10 cellular contexts compared by ENCODE assay signal in the genomic region with DNA sequence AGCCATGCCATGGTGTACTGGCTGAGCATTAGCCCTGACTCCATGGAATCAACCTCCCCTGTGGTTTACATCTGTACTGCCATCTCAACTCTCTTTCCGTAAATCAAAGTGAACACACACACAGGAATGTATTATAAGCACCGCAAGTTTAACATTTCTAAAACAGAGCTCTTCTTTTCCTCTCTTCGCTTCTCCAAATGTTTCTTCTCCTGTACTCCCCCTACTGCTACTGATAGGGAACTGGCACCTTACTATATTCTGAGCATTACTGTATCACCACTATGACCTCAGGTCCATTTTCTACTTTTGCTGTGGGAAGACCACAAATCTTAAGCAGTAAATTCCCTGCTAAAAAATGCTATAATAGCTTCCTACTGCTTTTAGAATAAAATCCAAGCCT.
A peak's percentile ranks its signal among the peaks of the same experiment; 100 is the strongest.
DNase-seq lines count a peak whose midpoint lies in the region; ATAC-seq and TF ChIP-seq lines count a peak whose summit lies in the region.
"Had no signal": no experiment of that assay in that cellular context is flagged by ENCODE, and none has a peak within 500 bp of the region (broad histone marks: within the 10 kb centered on the region; RNA-seq: fewer than 3 reads in every experiment).

No MANE protein-coding gene starts in this region.

- TF ChIP-seq EP300 in transverse colon (IDR thresholded peaks at IDR 0.05; ENCODE audit: low read depth), result no peak

- DNase-seq in SKM-1 (lab: John Stamatoyannopoulos, UW; ENCODE audit: unreplicated experiment) (peak; percentile 7), SKM-1 treated with dmso at 0.1 percent for 144 hours (lab: John Stamatoyannopoulos, UW; ENCODE audit: unreplicated experiment) (no peak), WTC11 (ENCODE audit: low spot score) (no peak), stromal cell of bone marrow (ENCODE audit: low read depth) (peak; percentile 4), NCI-H2081 treated with DMSO at 0.1 percent for 48 hours (lab: John Stamatoyannopoulos, UW) (no peak), transverse colon (no peak)
- DNase-seq in CD4-positive, alpha-beta T cell, result no peak
- DNase-seq: effector memory CD4-positive, alpha-beta T cell had no signal

- TF ChIP-seq CTCF in WTC11 (IDR thresholded peaks at IDR 0.05) (no peak), transverse colon (IDR thresholded peaks at IDR 0.05) (no peak)
- TF ChIP-seq CTCF in CD4-positive, alpha-beta T cell (IDR thresholded peaks at IDR 0.05), result no peak

- no peak for TF ChIP-seq POLR2A in transverse colon (IDR thresholded peaks at IDR 0.05)

- ATAC-seq in HG03378 (IDR thresholded peaks at IDR 0.05; ENCODE audit: unreplicated experiment) (peak; percentile 43), WTC11 (peak; percentile 94)
- no peak for ATAC-seq in CD4-positive, alpha-beta T cell (ENCODE audit: poor library complexity)

- intact Hi-C loops in transverse colon (cut with DNase I; ENCODE audit: low total_unique reads), result no loop called here
- intact Hi-C loops in CD4-positive, alpha-beta T cell (cut with DNase I, micrococcal nuclease), result no loop called here

- peaks cover 22% of the 10 kb centered on the region for H3K4me1 Mint-ChIP-seq in WTC11
- no peaks in the 10 kb centered on the region for H3K4me1 Mint-ChIP-seq in CD4-positive, alpha-beta T cell (ENCODE audit: low read depth)

- no peak overlapping the region for H3K27ac ChIP-seq in transverse colon
- no peak overlapping the region for H3K27ac ChIP-seq in CD4-positive, alpha-beta T cell (ENCODE audit: low read depth, low read length)
- H3K27ac ChIP-seq: BLaER1 treated with 17β-estradiol and CSF1 and Interleukin-3, amounts not matched to agents 10 nM and 100 nM had no signal

- 59% methylated on average over 3 of the region's 3 CpGs for WGBS in transverse colon (ENCODE audit: low coverage in 1 of 2), 2 donors

- no peaks in the 10 kb centered on the region for H3K36me3 ChIP-seq in transverse colon
- H3K36me3 ChIP-seq: BLaER1 treated with 17β-estradiol and CSF1 and Interleukin-3, amounts not matched to agents 10 nM and 100 nM had no signal

- POLR2A ChIA-PET in WTC11 (lab: Charles Lee), result interaction anchor here (0.6 kb wide), 2 partner anchors 93 to 337 kb away, joined by 3 read pairs; no protein-coding TSS in a partner anchor
- POLR2A ChIA-PET in CD4-positive, alpha-beta T cell (lab: Charles Lee), result no interaction called here

- H3K27ac Mint-ChIP-seq in WTC11, result no peak overlapping the region
- H3K27ac Mint-ChIP-seq in CD4-positive, alpha-beta T cell, result no peak overlapping the region

- H3K27me3 Mint-ChIP-seq in WTC11 (ENCODE audit: low read depth), result 0 out of 2 replicates have a peak, but pooled peaks cover 3% of the 10 kb centered on the region
- peaks cover 28% of the 10 kb centered on the region for H3K27me3 Mint-ChIP-seq in CD4-positive, alpha-beta T cell

- no peaks in the 10 kb centered on the region for H3K27me3 ChIP-seq in transverse colon
- H3K27me3 ChIP-seq in CD4-positive, alpha-beta T cell (ENCODE audit: control insufficient read depth, insufficient read depth, low read length), result no peaks in the 10 kb centered on the region
- H3K27me3 ChIP-seq: BLaER1 treated with 17β-estradiol and CSF1 and Interleukin-3, amounts not matched to agents 10 nM and 100 nM had no signal

- in situ Hi-C loops in transverse colon (cut with MboI; ENCODE audit: low pct_ligation_motif_present in 1 of 4, low pct_unique_long_range_greater_than_20kb in 1 of 4, low sequenced_read_pairs in 3 of 4), result no loop called here

- no peaks in the 10 kb centered on the region for H3K9me3 Mint-ChIP-seq in WTC11
- no peaks in the 10 kb centered on the region for H3K9me3 Mint-ChIP-seq in CD4-positive, alpha-beta T cell

- no peak overlapping the region for H3K4me3 ChIP-seq in transverse colon
- H3K4me3 ChIP-seq: BLaER1 treated with 17β-estradiol and CSF1 and Interleukin-3, amounts not matched to agents 10 nM and 100 nM had no signal

- CTCF ChIA-PET in WTC11 (lab: Charles Lee), result interaction anchor here (0.6 to 2.2 kb wide), 21 partner anchors 11 to 409 kb away, joined by 3 to 16 read pairs (median 3); partner anchors contain the start of gene GOPC
- CTCF ChIA-PET in CD4-positive, alpha-beta T cell (lab: Charles Lee), result no interaction called here

- no peak overlapping the region for H3K4me3 Mint-ChIP-seq in WTC11
- no peak overlapping the region for H3K4me3 Mint-ChIP-seq in CD4-positive, alpha-beta T cell

- H3K36me3 Mint-ChIP-seq in WTC11, result no peaks in the 10 kb centered on the region
- no peaks in the 10 kb centered on the region for H3K36me3 Mint-ChIP-seq in CD4-positive, alpha-beta T cell (ENCODE audit: low read depth)

- H3K9me3 ChIP-seq in transverse colon, result no peaks in the 10 kb centered on the region
- no peaks in the 10 kb centered on the region for H3K9me3 ChIP-seq in CD4-positive, alpha-beta T cell (ENCODE audit: control insufficient read depth, low read length)
- H3K9me3 ChIP-seq: BLaER1 treated with 17β-estradiol and CSF1 and Interleukin-3, amounts not matched to agents 10 nM and 100 nM had no signal

- no peaks in the 10 kb centered on the region for H3K4me1 ChIP-seq in transverse colon

TF ChIP-seq in WTC11, 78 proteins besides CTCF, POLR2A, EP300 and RAD21 (continues in another document):
- TF ChIP-seq ATF1 (CRISPR knock-in tag; IDR thresholded peaks at IDR 0.05) (no peak), AFF4 (CRISPR knock-in tag; IDR thresholded peaks at IDR 0.05; ENCODE audit: borderline replicate concordance) (no peak), TP53 (CRISPR knock-in tag; IDR thresholded peaks at IDR 0.05) (no peak)
- TF ChIP-seq, protein P1, sequence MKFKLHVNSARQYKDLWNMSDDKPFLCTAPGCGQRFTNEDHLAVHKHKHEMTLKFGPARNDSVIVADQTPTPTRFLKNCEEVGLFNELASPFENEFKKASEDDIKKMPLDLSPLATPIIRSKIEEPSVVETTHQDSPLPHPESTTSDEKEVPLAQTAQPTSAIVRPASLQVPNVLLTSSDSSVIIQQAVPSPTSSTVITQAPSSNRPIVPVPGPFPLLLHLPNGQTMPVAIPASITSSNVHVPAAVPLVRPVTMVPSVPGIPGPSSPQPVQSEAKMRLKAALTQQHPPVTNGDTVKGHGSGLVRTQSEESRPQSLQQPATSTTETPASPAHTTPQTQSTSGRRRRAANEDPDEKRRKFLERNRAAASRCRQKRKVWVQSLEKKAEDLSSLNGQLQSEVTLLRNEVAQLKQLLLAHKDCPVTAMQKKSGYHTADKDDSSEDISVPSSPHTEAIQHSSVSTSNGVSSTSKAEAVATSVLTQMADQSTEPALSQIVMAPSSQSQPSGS (CRISPR knock-in tag; IDR thresholded peaks at IDR 0.05; ENCODE audit: borderline replicate concordance, low read depth), result no peak
- TF ChIP-seq, protein P2, sequence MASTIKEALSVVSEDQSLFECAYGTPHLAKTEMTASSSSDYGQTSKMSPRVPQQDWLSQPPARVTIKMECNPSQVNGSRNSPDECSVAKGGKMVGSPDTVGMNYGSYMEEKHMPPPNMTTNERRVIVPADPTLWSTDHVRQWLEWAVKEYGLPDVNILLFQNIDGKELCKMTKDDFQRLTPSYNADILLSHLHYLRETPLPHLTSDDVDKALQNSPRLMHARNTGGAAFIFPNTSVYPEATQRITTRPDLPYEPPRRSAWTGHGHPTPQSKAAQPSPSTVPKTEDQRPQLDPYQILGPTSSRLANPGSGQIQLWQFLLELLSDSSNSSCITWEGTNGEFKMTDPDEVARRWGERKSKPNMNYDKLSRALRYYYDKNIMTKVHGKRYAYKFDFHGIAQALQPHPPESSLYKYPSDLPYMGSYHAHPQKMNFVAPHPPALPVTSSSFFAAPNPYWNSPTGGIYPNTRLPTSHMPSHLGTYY (CRISPR knock-in tag; IDR thresholded peaks at IDR 0.05), result no peak
- TF ChIP-seq, protein P3, sequence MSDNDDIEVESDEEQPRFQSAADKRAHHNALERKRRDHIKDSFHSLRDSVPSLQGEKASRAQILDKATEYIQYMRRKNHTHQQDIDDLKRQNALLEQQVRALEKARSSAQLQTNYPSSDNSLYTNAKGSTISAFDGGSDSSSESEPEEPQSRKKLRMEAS (CRISPR knock-in tag; IDR thresholded peaks at IDR 0.05), result no peak
- TF ChIP-seq, protein P4, sequence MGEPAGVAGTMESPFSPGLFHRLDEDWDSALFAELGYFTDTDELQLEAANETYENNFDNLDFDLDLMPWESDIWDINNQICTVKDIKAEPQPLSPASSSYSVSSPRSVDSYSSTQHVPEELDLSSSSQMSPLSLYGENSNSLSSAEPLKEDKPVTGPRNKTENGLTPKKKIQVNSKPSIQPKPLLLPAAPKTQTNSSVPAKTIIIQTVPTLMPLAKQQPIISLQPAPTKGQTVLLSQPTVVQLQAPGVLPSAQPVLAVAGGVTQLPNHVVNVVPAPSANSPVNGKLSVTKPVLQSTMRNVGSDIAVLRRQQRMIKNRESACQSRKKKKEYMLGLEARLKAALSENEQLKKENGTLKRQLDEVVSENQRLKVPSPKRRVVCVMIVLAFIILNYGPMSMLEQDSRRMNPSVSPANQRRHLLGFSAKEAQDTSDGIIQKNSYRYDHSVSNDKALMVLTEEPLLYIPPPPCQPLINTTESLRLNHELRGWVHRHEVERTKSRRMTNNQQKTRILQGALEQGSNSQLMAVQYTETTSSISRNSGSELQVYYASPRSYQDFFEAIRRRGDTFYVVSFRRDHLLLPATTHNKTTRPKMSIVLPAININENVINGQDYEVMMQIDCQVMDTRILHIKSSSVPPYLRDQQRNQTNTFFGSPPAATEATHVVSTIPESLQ (CRISPR knock-in tag; IDR thresholded peaks at IDR 0.05), result no peak

Comparison
In these comparisons a context has a peak if more than half of its experiments do, and no peak if none do; other contexts are left out.
1. DNase-seq: peak in SKM-1 (single experiment) and stromal cell of bone marrow (single experiment); none in SKM-1 treated with dmso at 0.1 percent for 144 hours (single experiment), WTC11 (single experiment), NCI-H2081 treated with DMSO at 0.1 percent for 48 hours (single experiment), transverse colon (single experiment) and CD4-positive, alpha-beta T cell (0 of 10).